1 cellular context compared by ENCODE assay signal in the genomic region with DNA sequence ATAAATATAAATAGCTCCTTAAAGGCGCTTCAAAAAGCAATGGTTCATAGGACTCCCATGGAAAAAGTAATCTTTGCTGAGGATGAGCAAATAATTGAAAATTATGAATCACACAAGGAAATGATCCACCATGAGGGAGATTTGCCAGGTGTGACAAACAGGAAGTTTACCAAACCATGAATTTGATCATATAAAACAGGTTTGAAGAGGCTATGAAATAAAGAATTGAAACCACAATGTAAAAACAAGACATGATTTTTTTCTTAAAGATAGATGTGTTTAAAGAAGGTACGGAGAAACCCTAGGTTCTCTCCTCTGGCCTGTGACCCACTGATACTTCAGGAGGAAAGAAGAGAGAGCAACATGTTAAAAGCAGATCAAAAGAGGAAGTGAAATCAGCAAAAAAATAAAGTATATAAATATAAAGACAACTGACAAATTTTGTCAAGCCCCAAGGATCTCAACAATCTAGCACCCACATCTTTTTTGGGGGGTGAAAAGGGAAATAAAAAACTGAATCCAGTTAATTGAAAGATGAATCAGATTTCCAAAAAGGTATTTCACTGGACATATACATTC.
TF ChIP-seq lines count a peak whose summit lies in the region.

No MANE protein-coding gene starts in this region.

TF ChIP-seq in K562, 482 proteins besides CTCF, POLR2A, EP300 and RAD21 (continued from another document and continues in another):
- TF ChIP-seq, protein P1, sequence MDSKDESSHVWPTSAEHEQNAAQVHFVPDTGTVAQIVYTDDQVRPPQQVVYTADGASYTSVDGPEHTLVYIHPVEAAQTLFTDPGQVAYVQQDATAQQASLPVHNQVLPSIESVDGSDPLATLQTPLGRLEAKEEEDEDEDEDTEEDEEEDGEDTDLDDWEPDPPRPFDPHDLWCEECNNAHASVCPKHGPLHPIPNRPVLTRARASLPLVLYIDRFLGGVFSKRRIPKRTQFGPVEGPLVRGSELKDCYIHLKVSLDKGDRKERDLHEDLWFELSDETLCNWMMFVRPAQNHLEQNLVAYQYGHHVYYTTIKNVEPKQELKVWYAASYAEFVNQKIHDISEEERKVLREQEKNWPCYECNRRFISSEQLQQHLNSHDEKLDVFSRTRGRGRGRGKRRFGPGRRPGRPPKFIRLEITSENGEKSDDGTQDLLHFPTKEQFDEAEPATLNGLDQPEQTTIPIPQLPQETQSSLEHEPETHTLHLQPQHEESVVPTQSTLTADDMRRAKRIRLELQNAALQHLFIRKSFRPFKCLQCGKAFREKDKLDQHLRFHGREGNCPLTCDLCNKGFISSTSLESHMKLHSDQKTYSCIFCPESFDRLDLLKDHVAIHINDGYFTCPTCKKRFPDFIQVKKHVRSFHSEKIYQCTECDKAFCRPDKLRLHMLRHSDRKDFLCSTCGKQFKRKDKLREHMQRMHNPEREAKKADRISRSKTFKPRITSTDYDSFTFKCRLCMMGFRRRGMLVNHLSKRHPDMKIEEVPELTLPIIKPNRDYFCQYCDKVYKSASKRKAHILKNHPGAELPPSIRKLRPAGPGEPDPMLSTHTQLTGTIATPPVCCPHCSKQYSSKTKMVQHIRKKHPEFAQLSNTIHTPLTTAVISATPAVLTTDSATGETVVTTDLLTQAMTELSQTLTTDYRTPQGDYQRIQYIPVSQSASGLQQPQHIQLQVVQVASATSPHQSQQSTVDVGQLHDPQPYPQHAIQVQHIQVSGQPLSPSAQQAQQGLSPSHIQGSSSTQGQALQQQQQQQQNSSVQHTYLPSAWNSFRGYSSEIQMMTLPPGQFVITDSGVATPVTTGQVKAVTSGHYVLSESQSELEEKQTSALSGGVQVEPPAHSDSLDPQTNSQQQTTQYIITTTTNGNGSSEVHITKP (IDR thresholded peaks at IDR 0.05; ENCODE audit: partially characterized antibody) = no peak
- TF ChIP-seq SMARCA4 (IDR thresholded peaks at IDR 0.05) (peak; percentile 10; the same call in 1 of the 2 replicates), HDAC8 (tag; IDR thresholded peaks at IDR 0.05) (no peak), ZNF239 (CRISPR knock-in tag; IDR thresholded peaks at IDR 0.05) (no peak), MXI1 (IDR thresholded peaks at IDR 0.05; ENCODE audit: low read depth, low read length) (no peak), COPS2 (conservative IDR thresholded peaks at IDR 0.05) (no peak), ZNF124 (CRISPR knock-in tag; IDR thresholded peaks at IDR 0.05) (no peak), MAFG (tag; conservative IDR thresholded peaks at IDR 0.05) (0 out of 2 replicates have a peak, but pooled peaks have one; percentile 12), ZNF12 (CRISPR knock-in tag; IDR thresholded peaks at IDR 0.05) (no peak), SIN3A (IDR thresholded peaks at IDR 0.05; ENCODE audit: borderline replicate concordance in 2 of 2, control insufficient read depth in 1 of 2, low read depth in 2 of 2, low read length in 2 of 2) (no peak), ZNF41 (CRISPR knock-in tag; conservative IDR thresholded peaks at IDR 0.05) (peak; percentile 99), TBP (optimal IDR thresholded peaks at IDR 0.05; ENCODE audit: low read depth, low read length) (no peak), MTA3 (IDR thresholded peaks at IDR 0.05; ENCODE audit: borderline replicate concordance) (no peak), ARID1B (IDR thresholded peaks at IDR 0.05) (peak; percentile 39; the same call in 1 of the 2 replicates), MAFK (IDR thresholded peaks at IDR 0.05; ENCODE audit: low read length) (no peak), CEBPG (CRISPR knock-in tag; IDR thresholded peaks at IDR 0.05) (no peak), CEBPG (tag; conservative IDR thresholded peaks at IDR 0.05 in 1 of 2, IDR thresholded peaks at IDR 0.05 in 1 of 2) (no peak), HEY1 (CRISPR knock-in tag; IDR thresholded peaks at IDR 0.05; ENCODE audit: borderline replicate concordance) (no peak), MEF2A (IDR thresholded peaks at IDR 0.05; ENCODE audit: control insufficient read depth, low read depth, low read length) (no peak), POU5F1 (IDR thresholded peaks at IDR 0.05; ENCODE audit: borderline replicate concordance, low read depth, low read length, partially characterized antibody) (no peak), MYBL2 (IDR thresholded peaks at IDR 0.05; ENCODE audit: low read depth) (no peak), MYBL2 (CRISPR knock-in tag; IDR thresholded peaks at IDR 0.05; ENCODE audit: borderline replicate concordance) (no peak), POLR2G (IDR thresholded peaks at IDR 0.05; ENCODE audit: low read depth, low read length) (no peak), ETV6 (IDR thresholded peaks at IDR 0.05; ENCODE audit: borderline replicate concordance in 1 of 2, low read depth in 2 of 2, low read length in 1 of 2) (0 out of 4 replicates have a peak, but pooled peaks of 1 of the 2 experiments have one; percentile 46), ETV6 (CRISPR knock-in tag; IDR thresholded peaks at IDR 0.05; ENCODE audit: borderline replicate concordance) (no peak), HMG20B (CRISPR knock-in tag; IDR thresholded peaks at IDR 0.05) (no peak), KAT7 (CRISPR knock-in tag; IDR thresholded peaks at IDR 0.05; ENCODE audit: borderline replicate concordance) (no peak), ZNF780A (CRISPR knock-in tag; IDR thresholded peaks at IDR 0.05) (no peak), ILF3 (IDR thresholded peaks at IDR 0.05; ENCODE audit: borderline replicate concordance) (no peak), ETV5 (CRISPR knock-in tag; IDR thresholded peaks at IDR 0.05; ENCODE audit: low read depth) (no peak), SP2 (IDR thresholded peaks at IDR 0.05; ENCODE audit: extremely low read depth, low read depth, low read length, poor library complexity, severe bottlenecking) (no peak), SIRT6 (IDR thresholded peaks at IDR 0.05; ENCODE audit: low read depth, low read length) (no peak), TEAD4 (IDR thresholded peaks at IDR 0.05; ENCODE audit: low read length) (no peak), TEAD4 (CRISPR knock-in tag; IDR thresholded peaks at IDR 0.05; ENCODE audit: borderline replicate concordance) (no peak), PHF8 (IDR thresholded peaks at IDR 0.05; ENCODE audit: borderline replicate concordance, low read length) (no peak), ZNF274 (IDR thresholded peaks at IDR 0.05; ENCODE audit: borderline replicate concordance, low read depth, low read length) (no peak), ZNF134 (CRISPR knock-in tag; conservative IDR thresholded peaks at IDR 0.05) (no peak), RBBP5 (IDR thresholded peaks at IDR 0.05; ENCODE audit: borderline replicate concordance, insufficient read depth, low read length, poor library complexity, severe bottlenecking) (no peak), STAT5A (IDR thresholded peaks at IDR 0.05; ENCODE audit: borderline replicate concordance, low read length) (no peak)
- TF ChIP-seq, protein P2, sequence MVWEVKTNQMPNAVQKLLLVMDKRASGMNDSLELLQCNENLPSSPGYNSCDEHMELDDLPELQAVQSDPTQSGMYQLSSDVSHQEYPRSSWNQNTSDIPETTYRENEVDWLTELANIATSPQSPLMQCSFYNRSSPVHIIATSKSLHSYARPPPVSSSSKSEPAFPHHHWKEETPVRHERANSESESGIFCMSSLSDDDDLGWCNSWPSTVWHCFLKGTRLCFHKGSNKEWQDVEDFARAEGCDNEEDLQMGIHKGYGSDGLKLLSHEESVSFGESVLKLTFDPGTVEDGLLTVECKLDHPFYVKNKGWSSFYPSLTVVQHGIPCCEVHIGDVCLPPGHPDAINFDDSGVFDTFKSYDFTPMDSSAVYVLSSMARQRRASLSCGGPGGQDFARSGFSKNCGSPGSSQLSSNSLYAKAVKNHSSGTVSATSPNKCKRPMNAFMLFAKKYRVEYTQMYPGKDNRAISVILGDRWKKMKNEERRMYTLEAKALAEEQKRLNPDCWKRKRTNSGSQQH (CRISPR knock-in tag; IDR thresholded peaks at IDR 0.05) = no peak
- TF ChIP-seq, protein P3, sequence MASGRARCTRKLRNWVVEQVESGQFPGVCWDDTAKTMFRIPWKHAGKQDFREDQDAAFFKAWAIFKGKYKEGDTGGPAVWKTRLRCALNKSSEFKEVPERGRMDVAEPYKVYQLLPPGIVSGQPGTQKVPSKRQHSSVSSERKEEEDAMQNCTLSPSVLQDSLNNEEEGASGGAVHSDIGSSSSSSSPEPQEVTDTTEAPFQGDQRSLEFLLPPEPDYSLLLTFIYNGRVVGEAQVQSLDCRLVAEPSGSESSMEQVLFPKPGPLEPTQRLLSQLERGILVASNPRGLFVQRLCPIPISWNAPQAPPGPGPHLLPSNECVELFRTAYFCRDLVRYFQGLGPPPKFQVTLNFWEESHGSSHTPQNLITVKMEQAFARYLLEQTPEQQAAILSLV (tag; IDR thresholded peaks at IDR 0.05) = no peak
- TF ChIP-seq, protein P4, sequence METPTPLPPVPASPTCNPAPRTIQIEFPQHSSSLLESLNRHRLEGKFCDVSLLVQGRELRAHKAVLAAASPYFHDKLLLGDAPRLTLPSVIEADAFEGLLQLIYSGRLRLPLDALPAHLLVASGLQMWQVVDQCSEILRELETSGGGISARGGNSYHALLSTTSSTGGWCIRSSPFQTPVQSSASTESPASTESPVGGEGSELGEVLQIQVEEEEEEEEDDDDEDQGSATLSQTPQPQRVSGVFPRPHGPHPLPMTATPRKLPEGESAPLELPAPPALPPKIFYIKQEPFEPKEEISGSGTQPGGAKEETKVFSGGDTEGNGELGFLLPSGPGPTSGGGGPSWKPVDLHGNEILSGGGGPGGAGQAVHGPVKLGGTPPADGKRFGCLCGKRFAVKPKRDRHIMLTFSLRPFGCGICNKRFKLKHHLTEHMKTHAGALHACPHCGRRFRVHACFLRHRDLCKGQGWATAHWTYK (CRISPR knock-in tag; IDR thresholded peaks at IDR 0.05) = no peak
- TF ChIP-seq, protein P5, sequence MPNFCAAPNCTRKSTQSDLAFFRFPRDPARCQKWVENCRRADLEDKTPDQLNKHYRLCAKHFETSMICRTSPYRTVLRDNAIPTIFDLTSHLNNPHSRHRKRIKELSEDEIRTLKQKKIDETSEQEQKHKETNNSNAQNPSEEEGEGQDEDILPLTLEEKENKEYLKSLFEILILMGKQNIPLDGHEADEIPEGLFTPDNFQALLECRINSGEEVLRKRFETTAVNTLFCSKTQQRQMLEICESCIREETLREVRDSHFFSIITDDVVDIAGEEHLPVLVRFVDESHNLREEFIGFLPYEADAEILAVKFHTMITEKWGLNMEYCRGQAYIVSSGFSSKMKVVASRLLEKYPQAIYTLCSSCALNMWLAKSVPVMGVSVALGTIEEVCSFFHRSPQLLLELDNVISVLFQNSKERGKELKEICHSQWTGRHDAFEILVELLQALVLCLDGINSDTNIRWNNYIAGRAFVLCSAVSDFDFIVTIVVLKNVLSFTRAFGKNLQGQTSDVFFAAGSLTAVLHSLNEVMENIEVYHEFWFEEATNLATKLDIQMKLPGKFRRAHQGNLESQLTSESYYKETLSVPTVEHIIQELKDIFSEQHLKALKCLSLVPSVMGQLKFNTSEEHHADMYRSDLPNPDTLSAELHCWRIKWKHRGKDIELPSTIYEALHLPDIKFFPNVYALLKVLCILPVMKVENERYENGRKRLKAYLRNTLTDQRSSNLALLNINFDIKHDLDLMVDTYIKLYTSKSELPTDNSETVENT (CRISPR knock-in tag; IDR thresholded peaks at IDR 0.05) = no peak
- TF ChIP-seq, protein P6, sequence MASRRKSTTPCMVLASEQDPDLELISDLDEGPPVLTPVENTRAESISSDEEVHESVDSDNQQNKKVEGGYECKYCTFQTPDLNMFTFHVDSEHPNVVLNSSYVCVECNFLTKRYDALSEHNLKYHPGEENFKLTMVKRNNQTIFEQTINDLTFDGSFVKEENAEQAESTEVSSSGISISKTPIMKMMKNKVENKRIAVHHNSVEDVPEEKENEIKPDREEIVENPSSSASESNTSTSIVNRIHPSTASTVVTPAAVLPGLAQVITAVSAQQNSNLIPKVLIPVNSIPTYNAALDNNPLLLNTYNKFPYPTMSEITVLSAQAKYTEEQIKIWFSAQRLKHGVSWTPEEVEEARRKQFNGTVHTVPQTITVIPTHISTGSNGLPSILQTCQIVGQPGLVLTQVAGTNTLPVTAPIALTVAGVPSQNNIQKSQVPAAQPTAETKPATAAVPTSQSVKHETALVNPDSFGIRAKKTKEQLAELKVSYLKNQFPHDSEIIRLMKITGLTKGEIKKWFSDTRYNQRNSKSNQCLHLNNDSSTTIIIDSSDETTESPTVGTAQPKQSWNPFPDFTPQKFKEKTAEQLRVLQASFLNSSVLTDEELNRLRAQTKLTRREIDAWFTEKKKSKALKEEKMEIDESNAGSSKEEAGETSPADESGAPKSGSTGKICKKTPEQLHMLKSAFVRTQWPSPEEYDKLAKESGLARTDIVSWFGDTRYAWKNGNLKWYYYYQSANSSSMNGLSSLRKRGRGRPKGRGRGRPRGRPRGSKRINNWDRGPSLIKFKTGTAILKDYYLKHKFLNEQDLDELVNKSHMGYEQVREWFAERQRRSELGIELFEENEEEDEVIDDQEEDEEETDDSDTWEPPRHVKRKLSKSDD (conservative IDR thresholded peaks at IDR 0.05; ENCODE audit: low read length) = no peak
- TF ChIP-seq, protein P7, sequence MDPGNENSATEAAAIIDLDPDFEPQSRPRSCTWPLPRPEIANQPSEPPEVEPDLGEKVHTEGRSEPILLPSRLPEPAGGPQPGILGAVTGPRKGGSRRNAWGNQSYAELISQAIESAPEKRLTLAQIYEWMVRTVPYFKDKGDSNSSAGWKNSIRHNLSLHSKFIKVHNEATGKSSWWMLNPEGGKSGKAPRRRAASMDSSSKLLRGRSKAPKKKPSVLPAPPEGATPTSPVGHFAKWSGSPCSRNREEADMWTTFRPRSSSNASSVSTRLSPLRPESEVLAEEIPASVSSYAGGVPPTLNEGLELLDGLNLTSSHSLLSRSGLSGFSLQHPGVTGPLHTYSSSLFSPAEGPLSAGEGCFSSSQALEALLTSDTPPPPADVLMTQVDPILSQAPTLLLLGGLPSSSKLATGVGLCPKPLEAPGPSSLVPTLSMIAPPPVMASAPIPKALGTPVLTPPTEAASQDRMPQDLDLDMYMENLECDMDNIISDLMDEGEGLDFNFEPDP (CRISPR knock-in tag; IDR thresholded peaks at IDR 0.05) = no peak
- TF ChIP-seq, protein P8, sequence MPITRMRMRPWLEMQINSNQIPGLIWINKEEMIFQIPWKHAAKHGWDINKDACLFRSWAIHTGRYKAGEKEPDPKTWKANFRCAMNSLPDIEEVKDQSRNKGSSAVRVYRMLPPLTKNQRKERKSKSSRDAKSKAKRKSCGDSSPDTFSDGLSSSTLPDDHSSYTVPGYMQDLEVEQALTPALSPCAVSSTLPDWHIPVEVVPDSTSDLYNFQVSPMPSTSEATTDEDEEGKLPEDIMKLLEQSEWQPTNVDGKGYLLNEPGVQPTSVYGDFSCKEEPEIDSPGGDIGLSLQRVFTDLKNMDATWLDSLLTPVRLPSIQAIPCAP (CRISPR knock-in tag; IDR thresholded peaks at IDR 0.05; ENCODE audit: borderline replicate concordance) = no peak
- TF ChIP-seq, protein P9, sequence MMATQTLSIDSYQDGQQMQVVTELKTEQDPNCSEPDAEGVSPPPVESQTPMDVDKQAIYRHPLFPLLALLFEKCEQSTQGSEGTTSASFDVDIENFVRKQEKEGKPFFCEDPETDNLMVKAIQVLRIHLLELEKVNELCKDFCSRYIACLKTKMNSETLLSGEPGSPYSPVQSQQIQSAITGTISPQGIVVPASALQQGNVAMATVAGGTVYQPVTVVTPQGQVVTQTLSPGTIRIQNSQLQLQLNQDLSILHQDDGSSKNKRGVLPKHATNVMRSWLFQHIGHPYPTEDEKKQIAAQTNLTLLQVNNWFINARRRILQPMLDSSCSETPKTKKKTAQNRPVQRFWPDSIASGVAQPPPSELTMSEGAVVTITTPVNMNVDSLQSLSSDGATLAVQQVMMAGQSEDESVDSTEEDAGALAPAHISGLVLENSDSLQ (IDR thresholded peaks at IDR 0.05) = no peak
